In the genomic region with DNA sequence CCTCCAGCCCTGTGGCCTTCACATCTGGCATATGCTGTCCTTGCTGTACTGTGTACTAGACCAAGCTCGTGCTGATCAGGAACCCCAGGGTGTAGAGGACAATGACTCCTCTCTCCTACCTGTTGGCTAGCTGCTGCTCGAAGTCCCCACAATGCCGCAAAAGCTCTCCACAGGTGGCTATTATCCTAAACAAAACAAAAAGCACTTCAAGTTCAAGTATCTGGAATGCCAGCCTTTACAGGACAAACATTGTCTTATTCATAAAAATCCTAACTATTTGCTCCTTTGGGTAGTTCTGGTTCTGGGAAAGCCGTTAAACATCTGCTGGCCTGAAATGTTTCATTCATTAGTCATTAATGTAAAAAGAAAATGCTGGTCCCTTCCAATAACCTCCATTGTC, we compare ENCODE assay signal across 1 cellular context.
TF ChIP-seq lines count a peak whose summit lies in the region.

No MANE protein-coding gene starts in this region.

TF ChIP-seq in SK-N-SH treated with all-trans-retinoic acid at 6 μM for 48 hours, 23 proteins besides CTCF, POLR2A, EP300 and RAD21 (continued from another document):
- TF ChIP-seq, protein P1, sequence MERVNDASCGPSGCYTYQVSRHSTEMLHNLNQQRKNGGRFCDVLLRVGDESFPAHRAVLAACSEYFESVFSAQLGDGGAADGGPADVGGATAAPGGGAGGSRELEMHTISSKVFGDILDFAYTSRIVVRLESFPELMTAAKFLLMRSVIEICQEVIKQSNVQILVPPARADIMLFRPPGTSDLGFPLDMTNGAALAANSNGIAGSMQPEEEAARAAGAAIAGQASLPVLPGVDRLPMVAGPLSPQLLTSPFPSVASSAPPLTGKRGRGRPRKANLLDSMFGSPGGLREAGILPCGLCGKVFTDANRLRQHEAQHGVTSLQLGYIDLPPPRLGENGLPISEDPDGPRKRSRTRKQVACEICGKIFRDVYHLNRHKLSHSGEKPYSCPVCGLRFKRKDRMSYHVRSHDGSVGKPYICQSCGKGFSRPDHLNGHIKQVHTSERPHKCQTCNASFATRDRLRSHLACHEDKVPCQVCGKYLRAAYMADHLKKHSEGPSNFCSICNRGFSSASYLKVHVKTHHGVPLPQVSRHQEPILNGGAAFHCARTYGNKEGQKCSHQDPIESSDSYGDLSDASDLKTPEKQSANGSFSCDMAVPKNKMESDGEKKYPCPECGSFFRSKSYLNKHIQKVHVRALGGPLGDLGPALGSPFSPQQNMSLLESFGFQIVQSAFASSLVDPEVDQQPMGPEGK (CRISPR knock-in tag; IDR thresholded peaks at IDR 0.05; ENCODE audit: borderline replicate concordance): no peak
- no peak for TF ChIP-seq PPARA (CRISPR knock-in tag; IDR thresholded peaks at IDR 0.05; ENCODE audit: borderline replicate concordance)
- TF ChIP-seq GLIS3 (CRISPR knock-in tag; IDR thresholded peaks at IDR 0.05): no peak
- TF ChIP-seq, protein P2, sequence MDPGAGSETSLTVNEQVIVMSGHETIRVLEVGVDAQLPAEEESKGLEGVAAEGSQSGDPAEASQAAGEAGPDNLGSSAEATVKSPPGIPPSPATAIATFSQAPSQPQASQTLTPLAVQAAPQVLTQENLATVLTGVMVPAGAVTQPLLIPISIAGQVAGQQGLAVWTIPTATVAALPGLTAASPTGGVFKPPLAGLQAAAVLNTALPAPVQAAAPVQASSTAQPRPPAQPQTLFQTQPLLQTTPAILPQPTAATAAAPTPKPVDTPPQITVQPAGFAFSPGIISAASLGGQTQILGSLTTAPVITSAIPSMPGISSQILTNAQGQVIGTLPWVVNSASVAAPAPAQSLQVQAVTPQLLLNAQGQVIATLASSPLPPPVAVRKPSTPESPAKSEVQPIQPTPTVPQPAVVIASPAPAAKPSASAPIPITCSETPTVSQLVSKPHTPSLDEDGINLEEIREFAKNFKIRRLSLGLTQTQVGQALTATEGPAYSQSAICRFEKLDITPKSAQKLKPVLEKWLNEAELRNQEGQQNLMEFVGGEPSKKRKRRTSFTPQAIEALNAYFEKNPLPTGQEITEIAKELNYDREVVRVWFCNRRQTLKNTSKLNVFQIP (CRISPR knock-in tag; IDR thresholded peaks at IDR 0.05; ENCODE audit: borderline replicate concordance, low read depth): no peak
